In genomic region chr11:94400839-94401772, GRCh38 we compare ENCODE assay signal across 1 cellular context.
TF ChIP-seq lines count a peak whose summit lies in the region.

GPR83 (minus strand) TSS chr11:94401419; CDS start chr11:94401247, 172 bp downstream.

TF ChIP-seq in HepG2, 621 proteins besides CTCF, POLR2A, EP300 and RAD21 (continued from another document):
- TF ChIP-seq DMTF1 (CRISPR knock-in tag; IDR thresholded peaks at IDR 0.05) (no peak), ZMYM3 (CRISPR knock-in tag; IDR thresholded peaks at IDR 0.05) (no peak), ZIK1 (CRISPR knock-in tag; IDR thresholded peaks at IDR 0.05; ENCODE audit: borderline replicate concordance, low read depth) (no peak), NFRKB (IDR thresholded peaks at IDR 0.05) (no peak), FOXK1 (CRISPR knock-in tag; IDR thresholded peaks at IDR 0.05; ENCODE audit: borderline replicate concordance, low read depth) (no peak), THAP11 (CRISPR knock-in tag; IDR thresholded peaks at IDR 0.05) (no peak), ZNF280D (CRISPR knock-in tag; IDR thresholded peaks at IDR 0.05) (no peak), HOXA3 (CRISPR knock-in tag; IDR thresholded peaks at IDR 0.05) (no peak), MZF1 (CRISPR knock-in tag; IDR thresholded peaks at IDR 0.05; ENCODE audit: borderline replicate concordance) (no peak), AGO2 (optimal IDR thresholded peaks at IDR 0.05; ENCODE audit: low read depth, low read length) (no peak), SMARCE1 (IDR thresholded peaks at IDR 0.05; ENCODE audit: borderline replicate concordance) (no peak), ZNF20 (CRISPR knock-in tag; IDR thresholded peaks at IDR 0.05) (no peak), ZNF256 (CRISPR knock-in tag; conservative IDR thresholded peaks at IDR 0.05) (no peak), ZEB1 (IDR thresholded peaks at IDR 0.05; ENCODE audit: insufficient replicate concordance, low read depth) (no peak), KLF9 (CRISPR knock-in tag; IDR thresholded peaks at IDR 0.05; ENCODE audit: low read depth) (no peak), ZNF577 (CRISPR knock-in tag; IDR thresholded peaks at IDR 0.05; ENCODE audit: borderline replicate concordance, low read depth) (no peak), ZNF124 (CRISPR knock-in tag; IDR thresholded peaks at IDR 0.05) (no peak), ZNF687 (CRISPR knock-in tag; IDR thresholded peaks at IDR 0.05) (peak; percentile 37; the same call in 1 of the 2 replicates), ZFYVE20 (CRISPR knock-in tag; IDR thresholded peaks at IDR 0.05; ENCODE audit: borderline replicate concordance, low read depth) (no peak), STAT6 (CRISPR knock-in tag; IDR thresholded peaks at IDR 0.05; ENCODE audit: borderline replicate concordance) (no peak), ZNF296 (CRISPR knock-in tag; conservative IDR thresholded peaks at IDR 0.05) (no peak), GABPB1 (CRISPR knock-in tag; IDR thresholded peaks at IDR 0.05) (peak; percentile 32; the same call in 1 of the 2 replicates), HOXA9 (CRISPR knock-in tag; IDR thresholded peaks at IDR 0.05; ENCODE audit: borderline replicate concordance) (no peak), SP5 (CRISPR knock-in tag; IDR thresholded peaks at IDR 0.05; ENCODE audit: borderline replicate concordance, low read depth) (no peak), ZNF724P (CRISPR knock-in tag; IDR thresholded peaks at IDR 0.05; ENCODE audit: borderline replicate concordance) (no peak), NFYC (CRISPR knock-in tag; IDR thresholded peaks at IDR 0.05) (no peak), ZFP37 (CRISPR knock-in tag; IDR thresholded peaks at IDR 0.05; ENCODE audit: borderline replicate concordance) (no peak), ZNF800 (CRISPR knock-in tag; IDR thresholded peaks at IDR 0.05) (peak; percentile 86; the same call in 1 of the 2 replicates), ATF7-NPFF (CRISPR knock-in tag; IDR thresholded peaks at IDR 0.05; ENCODE audit: low read depth) (no peak), ZC3H4 (CRISPR knock-in tag; IDR thresholded peaks at IDR 0.05; ENCODE audit: borderline replicate concordance) (no peak), ZNF383 (CRISPR knock-in tag; IDR thresholded peaks at IDR 0.05; ENCODE audit: borderline replicate concordance) (no peak), NR2F1 (CRISPR knock-in tag; IDR thresholded peaks at IDR 0.05) (no peak), UBTF (CRISPR knock-in tag; IDR thresholded peaks at IDR 0.05) (peak; percentile 29; the same call in 1 of the 2 replicates), CSRNP1 (CRISPR knock-in tag; IDR thresholded peaks at IDR 0.05) (0 out of 2 replicates have a peak, but pooled peaks have one; percentile 30), PCBP2 (optimal IDR thresholded peaks at IDR 0.05; ENCODE audit: low read depth, low read length, poor library complexity, severe bottlenecking) (no peak), PHF21A (CRISPR knock-in tag; IDR thresholded peaks at IDR 0.05) (no peak), CENPX (CRISPR knock-in tag; IDR thresholded peaks at IDR 0.05) (no peak), TEF (CRISPR knock-in tag; IDR thresholded peaks at IDR 0.05) (no peak), CCDC6 (CRISPR knock-in tag; IDR thresholded peaks at IDR 0.05) (no peak), ZBTB21 (CRISPR knock-in tag; IDR thresholded peaks at IDR 0.05) (no peak)
